ENCODE assay signal across 17 cellular contexts in genomic region chr6:105644073-105644489, GRCh38.
A peak's percentile ranks its signal among the peaks of the same experiment; 100 is the strongest.
DNase-seq lines count a peak whose midpoint lies in the region; ATAC-seq, FAIRE-seq and TF ChIP-seq lines count a peak whose summit lies in the region.
"Had no signal": no experiment of that assay in that cellular context is flagged by ENCODE, and none has a peak within 500 bp of the region (broad histone marks: within the 10 kb centered on the region; RNA-seq: fewer than 3 reads in every experiment).

No MANE protein-coding gene starts in this region.

- H3K4me1 ChIP-seq in GM12878 (ENCODE audit: control insufficient read depth, insufficient read depth, low read length): peaks cover 46% of the 10 kb centered on the region
- H3K4me1 ChIP-seq: left lung, parathyroid adenoma had no signal

- H3K4me3 Mint-ChIP-seq in natural killer cell treated with Interleukin-12 subunit alpha and Interleukin-12 subunit beta and Interleukin-15 and Interleukin-18, amount 100 ng/mL, for 72 hours: peak overlapping the region; percentile 82

- intact Hi-C loops in GM12878 (cut with micrococcal nuclease; ENCODE audit: unreplicated experiment): no loop called here

- TF ChIP-seq RAD21 in GM12878 (IDR thresholded peaks at IDR 0.05; ENCODE audit: insufficient read depth, low read depth, low read length): no peak

- TF ChIP-seq POLR2A in GM12878 (IDR thresholded peaks at IDR 0.05; ENCODE audit: low read depth, low read length): no peak

- POLR2A ChIA-PET in GM12878 (lab: Charles Lee): interaction anchor here (0.8 to 2.4 kb wide), 4 partner anchors 10 to 190 kb away, joined by 3 to 8 read pairs (median 6); no protein-coding TSS in a partner anchor

- TF ChIP-seq CTCF in GM12878 (IDR thresholded peaks at IDR 0.05 in 2 of 3, conservative IDR thresholded peaks at IDR 0.05 in 1 of 3; ENCODE audit: control insufficient read depth in 2 of 3, extremely low read depth in 1 of 3, insufficient read depth in 1 of 3, low read depth in 3 of 3, low read length in 3 of 3): peak in 2 of 3 experiments; percentile 12 to 28; a peak in 1 of 6 replicates

- SMC1A ChIA-PET in GM12878 (lab: Charles Lee; ENCODE audit: uncharacterized antibody, unreplicated experiment): interaction anchor here (0.6 to 11.2 kb wide), 15 partner anchors 9 to 257 kb away, joined by 3 to 115 read pairs (median 5); no protein-coding TSS in a partner anchor

- H3K36me3 ChIP-seq in GM12878 (ENCODE audit: control insufficient read depth in 2 of 2, insufficient read depth in 2 of 2, low read length in 1 of 2): no peaks in the 10 kb centered on the region
- H3K36me3 ChIP-seq: left lung had no signal

- H3K9ac ChIP-seq in GM12878 (ENCODE audit: control insufficient read depth, insufficient read depth, low read length): no peak overlapping the region
- H3K9ac ChIP-seq: parathyroid adenoma had no signal

- WGBS in GM12878 (ENCODE audit: insufficient coverage, insufficient replicate concordance, low lambda C conversion rate, missing lambda C conversion rate): 18% methylated on average over 2 of the region's 2 CpGs

- TF ChIP-seq EP300 in GM12878 (IDR thresholded peaks at IDR 0.05; ENCODE audit: borderline replicate concordance in 1 of 2, control insufficient read depth in 1 of 2, low read depth in 2 of 2, low read length in 2 of 2): peak; percentile 32 to 61; a peak in 1 of 4 replicates

- H3K9me3 ChIP-seq in GM12878 (replicated peaks; ENCODE audit: control insufficient read depth, insufficient read depth, low read length): peaks cover 3% of the 10 kb centered on the region
- H3K9me3 ChIP-seq: A549, left lung had no signal

- no peaks in the 10 kb centered on the region for H3K79me2 ChIP-seq in GM12878 (ENCODE audit: control insufficient read depth, insufficient read depth, low read length)
- H3K79me2 ChIP-seq: parathyroid adenoma had no signal

- H2AFZ ChIP-seq in GM12878 (ENCODE audit: control insufficient read depth, low read depth, low read length): no peak overlapping the region
- H2AFZ ChIP-seq: parathyroid adenoma had no signal

- no peak overlapping the region for H3K27ac ChIP-seq in GM12878 (ENCODE audit: control insufficient read depth, insufficient read depth)
- H3K27ac ChIP-seq: A549, left lung, parathyroid adenoma, VCaP had no signal

- no peaks in the 10 kb centered on the region for H3K27me3 Mint-ChIP-seq in natural killer cell treated with Interleukin-12 subunit alpha and Interleukin-12 subunit beta and Interleukin-15 and Interleukin-18, amount 100 ng/mL, for 72 hours

- H4K20me1 ChIP-seq in GM12878 (ENCODE audit: control insufficient read depth, insufficient read depth): no peaks in the 10 kb centered on the region

- H3K4me2 ChIP-seq in GM12878 (ENCODE audit: control insufficient read depth, insufficient read depth): peak overlapping the region; percentile 47; the same call in 1 of the 2 replicates
- H3K4me2 ChIP-seq: A549 had no signal

- DNase-seq in NOMO-1 treated with DMSO at 0.1 percent for 48 hours (lab: John Stamatoyannopoulos, UW; ENCODE audit: unreplicated experiment) (peak; percentile 18), NOMO-1 treated with dmso at 0.1 percent for 144 hours (lab: John Stamatoyannopoulos, UW; ENCODE audit: unreplicated experiment) (no peak), GM12878 (ENCODE audit: low read depth, low spot score) (no peak), SIG-M5 treated with dmso at 0.1 percent for 504 hours (lab: John Stamatoyannopoulos, UW; ENCODE audit: unreplicated experiment) (no peak)
- DNase-seq in natural killer cell treated with Interleukin-12 subunit alpha and Interleukin-12 subunit beta and Interleukin-15 and Interleukin-18, amount 100 ng/mL, for 72 hours (ENCODE audit: low spot score): no peak
- DNase-seq in stimulated activated CD4-positive, alpha-beta T cell treated with anti-CD3 and anti-CD28 coated beads, Interleukin-15, amount 100 ng/mL, for 24 hours: no peak
- DNase-seq: DMS153; left lung; stimulated activated CD4-positive, alpha-beta T cell treated with anti-CD3 and anti-CD28 coated beads, Interleukin-4, amount 100 ng/mL, for 1 hour had no signal

- peak overlapping the region; percentile 92 to 95 for H3K27ac Mint-ChIP-seq in natural killer cell treated with Interleukin-12 subunit alpha and Interleukin-12 subunit beta and Interleukin-15 and Interleukin-18, amount 100 ng/mL, for 72 hours

- no peaks in the 10 kb centered on the region for H3K36me3 Mint-ChIP-seq in natural killer cell treated with Interleukin-12 subunit alpha and Interleukin-12 subunit beta and Interleukin-15 and Interleukin-18, amount 100 ng/mL, for 72 hours

- no TSS peak for BruUV-seq in GM12878 (replicated peaks; lab: Mats Ljungman, UMichigan)

- H3K27me3 ChIP-seq in GM12878 (replicated peaks in 1 of 2; ENCODE audit: control insufficient read depth in 2 of 2, insufficient read depth in 2 of 2, low read length in 1 of 2): no peaks in the 10 kb centered on the region; a peak in 1 of 4 replicates
- H3K27me3 ChIP-seq: left lung had no signal

- RAD21 ChIA-PET in GM12878 (lab: Charles Lee; ENCODE audit: unreplicated experiment): interaction anchor here (0.9 to 6.7 kb wide), 10 partner anchors 19 to 212 kb away, joined by 3 to 58 read pairs (median 6); no protein-coding TSS in a partner anchor

- CTCF ChIA-PET in GM12878 (lab: Yijun Ruan, JAX): interaction anchor here (0.7 to 1.9 kb wide), 11 partner anchors 42 to 520 kb away, joined by 3 to 10 read pairs (median 4); no protein-coding TSS in a partner anchor

- FAIRE-seq in GM12878 (lab: Jason Lieb, UNC): no peak
- FAIRE-seq: A549, bronchial epithelial cell, H1 had no signal

- in situ Hi-C loops in GM12878 (cut with MboI): no loop called here

- H3K9me3 Mint-ChIP-seq in natural killer cell treated with Interleukin-12 subunit alpha and Interleukin-12 subunit beta and Interleukin-15 and Interleukin-18, amount 100 ng/mL, for 72 hours: no peaks in the 10 kb centered on the region

- H3K4me1 Mint-ChIP-seq in natural killer cell treated with Interleukin-12 subunit alpha and Interleukin-12 subunit beta and Interleukin-15 and Interleukin-18, amount 100 ng/mL, for 72 hours (ENCODE audit: low read depth in 2 of 2): peaks cover 68 to 73% of the 10 kb centered on the region in 2 donors

- H3K4me3 ChIP-seq in GM12878: no peak overlapping the region
- H3K4me3 ChIP-seq: A549, left lung had no signal

- peak; percentile 18 for ATAC-seq in HG03342 (IDR thresholded peaks at IDR 0.05; ENCODE audit: unreplicated experiment)
- no peak for ATAC-seq in GM12878
- ATAC-seq in natural killer cell treated with Interleukin-12 subunit alpha and Interleukin-12 subunit beta and Interleukin-15 and Interleukin-18, amount 100 ng/mL, for 72 hours: no peak
- ATAC-seq in HG03039 (IDR thresholded peaks at IDR 0.05; ENCODE audit: unreplicated experiment): no peak
- ATAC-seq: A549, left lung, Right ventricle myocardium inferior had no signal

TF ChIP-seq in GM12878, 131 proteins besides CTCF, POLR2A, EP300 and RAD21 (continues in another document):
- TF ChIP-seq CHD4 (IDR thresholded peaks at IDR 0.05): no peak
- peak; percentile 34; the same call in 1 of the 2 replicates for TF ChIP-seq MTA2 (IDR thresholded peaks at IDR 0.05; ENCODE audit: low read depth)
- TF ChIP-seq RAD51 (IDR thresholded peaks at IDR 0.05): peak; percentile 60
- peak; percentile 60; the same call in 1 of the 2 replicates for TF ChIP-seq ZNF384 (IDR thresholded peaks at IDR 0.05; ENCODE audit: borderline replicate concordance, low read depth, low read length)
- TF ChIP-seq NFYA (IDR thresholded peaks at IDR 0.05; ENCODE audit: borderline replicate concordance, low read depth, low read length): no peak
- TF ChIP-seq FOS (IDR thresholded peaks at IDR 0.05; ENCODE audit: borderline replicate concordance, extremely low read depth, insufficient read length): no peak
- peak; percentile 49; the same call in 1 of the 2 replicates for TF ChIP-seq IKZF1 (conservative IDR thresholded peaks at IDR 0.05)
- no peak for TF ChIP-seq CEBPB (IDR thresholded peaks at IDR 0.05; ENCODE audit: borderline replicate concordance in 1 of 2, low read depth in 2 of 2, low read length in 2 of 2)
- TF ChIP-seq, protein P1, sequence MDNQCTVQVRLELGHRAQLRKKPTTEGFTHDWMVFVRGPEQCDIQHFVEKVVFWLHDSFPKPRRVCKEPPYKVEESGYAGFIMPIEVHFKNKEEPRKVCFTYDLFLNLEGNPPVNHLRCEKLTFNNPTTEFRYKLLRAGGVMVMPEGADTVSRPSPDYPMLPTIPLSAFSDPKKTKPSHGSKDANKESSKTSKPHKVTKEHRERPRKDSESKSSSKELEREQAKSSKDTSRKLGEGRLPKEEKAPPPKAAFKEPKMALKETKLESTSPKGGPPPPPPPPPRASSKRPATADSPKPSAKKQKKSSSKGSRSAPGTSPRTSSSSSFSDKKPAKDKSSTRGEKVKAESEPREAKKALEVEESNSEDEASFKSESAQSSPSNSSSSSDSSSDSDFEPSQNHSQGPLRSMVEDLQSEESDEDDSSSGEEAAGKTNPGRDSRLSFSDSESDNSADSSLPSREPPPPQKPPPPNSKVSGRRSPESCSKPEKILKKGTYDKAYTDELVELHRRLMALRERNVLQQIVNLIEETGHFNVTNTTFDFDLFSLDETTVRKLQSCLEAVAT (IDR thresholded peaks at IDR 0.05): 0 out of 2 replicates have a peak, but pooled peaks have one; percentile 46
- TF ChIP-seq IKZF2 (IDR thresholded peaks at IDR 0.05): peak; percentile 58 to 72
- TF ChIP-seq CREB1 (IDR thresholded peaks at IDR 0.05; ENCODE audit: low read depth): 0 out of 2 replicates have a peak, but pooled peaks have one; percentile 2
- TF ChIP-seq, protein P2, sequence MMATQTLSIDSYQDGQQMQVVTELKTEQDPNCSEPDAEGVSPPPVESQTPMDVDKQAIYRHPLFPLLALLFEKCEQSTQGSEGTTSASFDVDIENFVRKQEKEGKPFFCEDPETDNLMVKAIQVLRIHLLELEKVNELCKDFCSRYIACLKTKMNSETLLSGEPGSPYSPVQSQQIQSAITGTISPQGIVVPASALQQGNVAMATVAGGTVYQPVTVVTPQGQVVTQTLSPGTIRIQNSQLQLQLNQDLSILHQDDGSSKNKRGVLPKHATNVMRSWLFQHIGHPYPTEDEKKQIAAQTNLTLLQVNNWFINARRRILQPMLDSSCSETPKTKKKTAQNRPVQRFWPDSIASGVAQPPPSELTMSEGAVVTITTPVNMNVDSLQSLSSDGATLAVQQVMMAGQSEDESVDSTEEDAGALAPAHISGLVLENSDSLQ (IDR thresholded peaks at IDR 0.05): peak; percentile 79
- TF ChIP-seq NBN (IDR thresholded peaks at IDR 0.05): peak; percentile 34; the same call in 1 of the 2 replicates
- TF ChIP-seq TCF12 (IDR thresholded peaks at IDR 0.05; ENCODE audit: low read depth, low read length): peak; percentile 29; the same call in 1 of the 2 replicates
